ENCODE assay signal across 1 cellular context in the genomic region with DNA sequence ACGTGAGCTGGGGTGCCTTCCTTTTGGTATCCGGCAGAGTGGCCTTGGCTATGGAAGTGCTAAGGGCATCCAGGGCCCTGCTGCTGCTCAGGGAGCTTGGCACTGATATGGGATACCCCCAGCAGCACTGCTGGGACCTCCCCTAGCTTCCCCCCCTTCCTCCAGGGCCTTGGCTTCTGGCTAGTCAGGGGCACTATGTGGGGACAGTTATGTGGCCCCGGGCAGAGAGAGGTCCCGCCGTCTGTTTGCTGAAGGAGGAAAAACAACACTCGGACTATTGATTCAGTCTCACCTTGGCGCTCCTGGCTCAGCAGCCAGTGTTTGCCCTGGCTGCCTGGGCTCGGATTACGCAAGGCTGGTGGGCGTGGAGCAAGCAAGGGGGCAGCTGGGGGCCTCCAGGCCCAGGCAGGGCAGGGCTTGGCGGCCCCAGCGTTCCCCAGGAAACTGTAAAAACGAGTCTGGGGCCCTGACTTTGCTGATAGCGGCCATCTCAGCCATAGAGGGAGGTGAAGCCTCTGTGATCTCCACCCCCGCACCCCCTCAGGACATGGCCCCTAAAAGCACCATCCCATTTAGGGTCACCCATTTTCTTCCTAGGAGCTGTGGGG.
TF ChIP-seq lines count a peak whose summit lies in the region.

No MANE protein-coding gene starts in this region.

TF ChIP-seq in GM12878, 131 proteins besides CTCF, POLR2A, EP300 and RAD21:
- TF ChIP-seq JUND (IDR thresholded peaks at IDR 0.05; ENCODE audit: low read depth, low read length), result no peak
- no peak for TF ChIP-seq NFIC (IDR thresholded peaks at IDR 0.05; ENCODE audit: low read depth, low read length)
- TF ChIP-seq IKZF1 (conservative IDR thresholded peaks at IDR 0.05), result no peak
- TF ChIP-seq IRF4 (IDR thresholded peaks at IDR 0.05; ENCODE audit: low read depth, low read length), result no peak
- TF ChIP-seq TBL1XR1 (IDR thresholded peaks at IDR 0.05; ENCODE audit: low read depth, low read length), result no peak
- no peak for TF ChIP-seq YBX1 (IDR thresholded peaks at IDR 0.05)
- no peak for TF ChIP-seq RELA (IDR thresholded peaks at IDR 0.05; ENCODE audit: borderline replicate concordance, partially characterized antibody)
- no peak for TF ChIP-seq EZH2 (IDR thresholded peaks at IDR 0.05; ENCODE audit: borderline replicate concordance, control insufficient read depth, low read depth, low read length)
- TF ChIP-seq SMC3 (IDR thresholded peaks at IDR 0.05; ENCODE audit: borderline replicate concordance, low read length), result no peak
- no peak for TF ChIP-seq CHD1 (IDR thresholded peaks at IDR 0.05; ENCODE audit: low read depth, low read length)
- TF ChIP-seq, protein P1, sequence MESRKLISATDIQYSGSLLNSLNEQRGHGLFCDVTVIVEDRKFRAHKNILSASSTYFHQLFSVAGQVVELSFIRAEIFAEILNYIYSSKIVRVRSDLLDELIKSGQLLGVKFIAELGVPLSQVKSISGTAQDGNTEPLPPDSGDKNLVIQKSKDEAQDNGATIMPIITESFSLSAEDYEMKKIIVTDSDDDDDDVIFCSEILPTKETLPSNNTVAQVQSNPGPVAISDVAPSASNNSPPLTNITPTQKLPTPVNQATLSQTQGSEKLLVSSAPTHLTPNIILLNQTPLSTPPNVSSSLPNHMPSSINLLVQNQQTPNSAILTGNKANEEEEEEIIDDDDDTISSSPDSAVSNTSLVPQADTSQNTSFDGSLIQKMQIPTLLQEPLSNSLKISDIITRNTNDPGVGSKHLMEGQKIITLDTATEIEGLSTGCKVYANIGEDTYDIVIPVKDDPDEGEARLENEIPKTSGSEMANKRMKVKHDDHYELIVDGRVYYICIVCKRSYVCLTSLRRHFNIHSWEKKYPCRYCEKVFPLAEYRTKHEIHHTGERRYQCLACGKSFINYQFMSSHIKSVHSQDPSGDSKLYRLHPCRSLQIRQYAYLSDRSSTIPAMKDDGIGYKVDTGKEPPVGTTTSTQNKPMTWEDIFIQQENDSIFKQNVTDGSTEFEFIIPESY (IDR thresholded peaks at IDR 0.05), result no peak
- no peak for TF ChIP-seq SUZ12 (IDR thresholded peaks at IDR 0.05; ENCODE audit: unreplicated experiment)
- TF ChIP-seq NBN (IDR thresholded peaks at IDR 0.05), result no peak
- TF ChIP-seq, protein P2, sequence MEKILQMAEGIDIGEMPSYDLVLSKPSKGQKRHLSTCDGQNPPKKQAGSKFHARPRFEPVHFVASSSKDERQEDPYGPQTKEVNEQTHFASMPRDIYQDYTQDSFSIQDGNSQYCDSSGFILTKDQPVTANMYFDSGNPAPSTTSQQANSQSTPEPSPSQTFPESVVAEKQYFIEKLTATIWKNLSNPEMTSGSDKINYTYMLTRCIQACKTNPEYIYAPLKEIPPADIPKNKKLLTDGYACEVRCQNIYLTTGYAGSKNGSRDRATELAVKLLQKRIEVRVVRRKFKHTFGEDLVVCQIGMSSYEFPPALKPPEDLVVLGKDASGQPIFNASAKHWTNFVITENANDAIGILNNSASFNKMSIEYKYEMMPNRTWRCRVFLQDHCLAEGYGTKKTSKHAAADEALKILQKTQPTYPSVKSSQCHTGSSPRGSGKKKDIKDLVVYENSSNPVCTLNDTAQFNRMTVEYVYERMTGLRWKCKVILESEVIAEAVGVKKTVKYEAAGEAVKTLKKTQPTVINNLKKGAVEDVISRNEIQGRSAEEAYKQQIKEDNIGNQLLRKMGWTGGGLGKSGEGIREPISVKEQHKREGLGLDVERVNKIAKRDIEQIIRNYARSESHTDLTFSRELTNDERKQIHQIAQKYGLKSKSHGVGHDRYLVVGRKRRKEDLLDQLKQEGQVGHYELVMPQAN (conservative IDR thresholded peaks at IDR 0.05), result no peak
- TF ChIP-seq IRF5 (IDR thresholded peaks at IDR 0.05; ENCODE audit: borderline replicate concordance), result no peak
- TF ChIP-seq, protein P3, sequence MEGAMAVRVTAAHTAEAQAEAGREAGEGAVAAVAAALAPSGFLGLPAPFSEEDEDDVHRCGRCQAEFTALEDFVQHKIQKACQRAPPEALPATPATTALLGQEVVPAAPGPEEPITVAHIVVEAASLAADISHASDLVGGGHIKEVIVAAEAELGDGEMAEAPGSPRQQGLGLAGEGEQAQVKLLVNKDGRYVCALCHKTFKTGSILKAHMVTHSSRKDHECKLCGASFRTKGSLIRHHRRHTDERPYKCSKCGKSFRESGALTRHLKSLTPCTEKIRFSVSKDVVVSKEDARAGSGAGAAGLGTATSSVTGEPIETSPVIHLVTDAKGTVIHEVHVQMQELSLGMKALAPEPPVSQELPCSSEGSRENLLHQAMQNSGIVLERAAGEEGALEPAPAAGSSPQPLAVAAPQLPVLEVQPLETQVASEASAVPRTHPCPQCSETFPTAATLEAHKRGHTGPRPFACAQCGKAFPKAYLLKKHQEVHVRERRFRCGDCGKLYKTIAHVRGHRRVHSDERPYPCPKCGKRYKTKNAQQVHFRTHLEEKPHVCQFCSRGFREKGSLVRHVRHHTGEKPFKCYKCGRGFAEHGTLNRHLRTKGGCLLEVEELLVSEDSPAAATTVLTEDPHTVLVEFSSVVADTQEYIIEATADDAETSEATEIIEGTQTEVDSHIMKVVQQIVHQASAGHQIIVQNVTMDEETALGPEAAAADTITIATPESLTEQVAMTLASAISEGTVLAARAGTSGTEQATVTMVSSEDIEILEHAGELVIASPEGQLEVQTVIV (IDR thresholded peaks at IDR 0.05; ENCODE audit: borderline replicate concordance, partially characterized antibody), result no peak
- no peak for TF ChIP-seq IKZF2 (IDR thresholded peaks at IDR 0.05)
- TF ChIP-seq NFYA (IDR thresholded peaks at IDR 0.05; ENCODE audit: borderline replicate concordance, low read depth, low read length), result no peak
- TF ChIP-seq MTA3 (IDR thresholded peaks at IDR 0.05; ENCODE audit: borderline replicate concordance, low read length), result no peak
- no peak for TF ChIP-seq POU2F2 (IDR thresholded peaks at IDR 0.05; ENCODE audit: borderline replicate concordance, low read depth, low read length)
